Comparison of ENCODE assay signal across 8 cellular contexts in the genomic region with DNA sequence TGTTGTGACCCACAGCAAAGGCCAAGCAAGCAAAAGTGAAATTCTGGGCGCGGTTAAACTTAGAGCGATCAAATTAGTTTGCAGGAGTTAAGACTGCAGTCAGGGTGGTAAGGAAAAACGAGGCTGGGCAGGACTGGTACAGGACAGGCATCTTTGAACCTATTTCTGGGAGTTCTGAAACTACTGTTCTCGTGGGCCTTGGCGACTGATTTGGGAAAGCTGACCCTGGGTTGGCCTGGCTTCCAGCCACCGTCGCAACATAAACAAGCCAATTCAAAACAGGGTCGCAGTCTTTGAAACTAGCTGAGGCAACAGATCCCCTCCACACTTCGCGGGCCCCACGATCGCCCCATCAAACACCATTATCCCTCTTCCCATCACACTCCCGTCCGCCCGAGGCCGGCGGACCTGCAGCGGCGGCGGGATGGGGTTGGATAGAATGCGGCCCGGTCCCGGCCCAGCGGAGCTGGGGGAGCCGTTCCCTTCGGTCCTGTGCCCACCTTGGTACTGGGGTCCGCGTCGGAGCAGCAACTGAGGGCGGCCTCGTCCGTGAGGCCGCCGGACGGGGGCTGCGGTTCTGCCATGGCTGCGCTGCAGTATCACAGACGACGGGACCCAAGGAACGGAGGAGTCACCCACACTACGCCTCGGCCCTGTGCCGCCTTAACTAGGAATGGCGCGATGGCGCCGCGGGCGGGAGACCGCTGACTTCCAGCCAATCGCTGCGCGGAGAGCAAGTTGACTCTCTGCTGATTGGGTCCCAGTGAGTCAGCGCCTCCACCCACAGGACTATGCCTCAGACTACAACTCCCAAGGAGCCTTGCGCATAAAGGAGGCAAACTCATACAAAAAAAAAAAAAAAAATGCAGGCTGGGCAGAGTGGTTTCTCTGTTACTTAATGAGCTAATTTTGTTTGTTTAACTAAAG. TPM values are rescaled to one million over a fixed set of nuclear protein-coding genes. Genes with fewer than 3 reads are reported as not detected.
DNase-seq lines count a peak whose midpoint lies in the region; ATAC-seq, FAIRE-seq and TF ChIP-seq lines count a peak whose summit lies in the region.

A gene (minus strand): TSS at position 675 of the 927 bp plus-strand sequence. CDS start 91 bp downstream, at position 584.

- peak within 1 kb of the TSS; percentile 62 for H3K27ac Mint-ChIP-seq in endothelial cell (ENCODE audit: unreplicated experiment)
- peak within 1 kb of the TSS; percentile 93 for H3K27ac Mint-ChIP-seq in mesothelial cell of epicardium

- POLR2A ChIA-PET in OCI-LY7 (lab: Charles Lee): interaction anchor here (0.6 to 1.4 kb wide), 18 partner anchors 13 to 1268 kb away, joined by 3 to 7 read pairs (median 4); no protein-coding TSS in a partner anchor

- H3K9me3 ChIP-seq in OCI-LY7 (ENCODE audit: low read length): peaks cover 16% of the 10 kb centered on the region

- peak; percentile 95 for DNase-seq in D721Med (ENCODE audit: insufficient read length, low spot score)
- peak; percentile 91 for DNase-seq in HuH-7.5 (ENCODE audit: low spot score)
- DNase-seq in OCI-LY7 (ENCODE audit: low spot score): peak; percentile 98
- peak; percentile 88 for DNase-seq in activated T-cell treated with anti-CD3 and anti-CD28 coated beads for 1 hour (ENCODE audit: low read depth)
- DNase-seq in endothelial cell (ENCODE audit: low spot score): peak; percentile 94
- peak; percentile 94 for DNase-seq in mesothelial cell of epicardium (ENCODE audit: low spot score in 2 of 2, unreplicated experiment in 2 of 2)
- DNase-seq in stimulated activated CD8-positive, alpha-beta memory T cell treated with anti-CD3 and anti-CD28 coated beads, Interleukin-15, amount 100 ng/mL, for 48 hours (ENCODE audit: low read depth in 2 of 2): peak; percentile 96 to 97

- H3K27ac ChIP-seq in OCI-LY7 (ENCODE audit: low read depth, low read length, poor library complexity, severe bottlenecking): peak within 1 kb of the TSS; percentile 32

- peaks cover 16% of the 10 kb centered on the region for H3K36me3 Mint-ChIP-seq in endothelial cell (ENCODE audit: low read depth, unreplicated experiment)
- H3K36me3 Mint-ChIP-seq in mesothelial cell of epicardium: peaks cover 37% of the 10 kb centered on the region

- peaks cover 36% of the 10 kb centered on the region for H3K36me3 ChIP-seq in OCI-LY7 (ENCODE audit: insufficient read depth, low read length)

- TF ChIP-seq CTCF in D721Med (IDR thresholded peaks at IDR 0.05; ENCODE audit: insufficient read depth, missing control alignments) (no peak), OCI-LY7 (conservative IDR thresholded peaks at IDR 0.05; ENCODE audit: low read length) (no peak), endothelial cell (IDR thresholded peaks at IDR 0.05; ENCODE audit: unreplicated experiment) (no peak), mesothelial cell of epicardium (IDR thresholded peaks at IDR 0.05; ENCODE audit: unreplicated experiment) (no peak)

- H3K9me3 Mint-ChIP-seq in endothelial cell (ENCODE audit: unreplicated experiment) (peaks cover 6% of the 10 kb centered on the region), mesothelial cell of epicardium (peaks cover 28% of the 10 kb centered on the region)

- no peaks in the 10 kb centered on the region for H3K9me2 ChIP-seq in OCI-LY7 (ENCODE audit: insufficient read depth, low read length)

- H3K4me3 ChIP-seq in OCI-LY7 (ENCODE audit: low read depth, low read length, poor library complexity, severe bottlenecking): peak within 1 kb of the TSS; percentile 86

- CTCF ChIA-PET in OCI-LY7 (lab: Charles Lee; ENCODE audit: unreplicated experiment): interaction anchor here (0.6 kb wide), 1 partner anchor 200 kb away, joined by 4 read pairs; no protein-coding TSS in a partner anchor

- H3K4me1 Mint-ChIP-seq in endothelial cell (ENCODE audit: unreplicated experiment) (peaks cover 6% of the 10 kb centered on the region), mesothelial cell of epicardium (peaks cover 18% of the 10 kb centered on the region)

- H2AFZ ChIP-seq in OCI-LY7 (ENCODE audit: low read length): peak within 1 kb of the TSS; percentile 91

- peak within 1 kb of the TSS; percentile 71 for H3K4me2 ChIP-seq in OCI-LY7 (ENCODE audit: low read length)

- H3K79me2 ChIP-seq in OCI-LY7 (ENCODE audit: insufficient read depth, low read depth, low read length): peaks cover 42% of the 10 kb centered on the region

- no peak for FAIRE-seq in D721Med (lab: Jason Lieb, UNC)

- H3K27me3 Mint-ChIP-seq in endothelial cell (ENCODE audit: unreplicated experiment): no peaks in the 10 kb centered on the region
- peaks cover 7% of the 10 kb centered on the region for H3K27me3 Mint-ChIP-seq in mesothelial cell of epicardium (ENCODE audit: low read depth)

- no peaks in the 10 kb centered on the region for H4K20me1 ChIP-seq in OCI-LY7 (ENCODE audit: insufficient read depth, low read length)

- H3K4me3 Mint-ChIP-seq in endothelial cell (ENCODE audit: unreplicated experiment) (peak within 1 kb of the TSS; percentile 93), mesothelial cell of epicardium (peak within 1 kb of the TSS; percentile 77)

- intact Hi-C loops in OCI-LY7 (cut with micrococcal nuclease; ENCODE audit: unreplicated experiment): loop anchor here (5.0 kb wide), 2 partner anchors 65 to 410 kb away; a partner anchor contains a TSS

- no TSS peak for BruUV-seq in OCI-LY7 (replicated peaks; lab: Mats Ljungman, UMichigan)

- ATAC-seq in GM21526 (IDR thresholded peaks at IDR 0.05; ENCODE audit: low FRiP score, unreplicated experiment): peak; percentile 97

- H3K4me1 ChIP-seq in OCI-LY7 (ENCODE audit: insufficient read depth, low read length, poor library complexity, severe bottlenecking): peaks cover 12% of the 10 kb centered on the region

RNA-seq across cellular contexts. Expression of the gene that starts here (rescaled TPM):
- 93.2 and 97.1 TPM in 2 replicates for total RNA-seq in OCI-LY7 (2014; rRNA removed; shearing (Covaris generic))
- total RNA-seq in OCI-LY7 (2022) (87.6 and 92.2 TPM in 2 replicates), endothelial cell (ENCODE audit: unreplicated experiment) (83.6 TPM), mesothelial cell of epicardium (86.2 to 90.4 TPM (median 89.5 TPM) in 3 replicates)

Comparison
In these comparisons a context has a peak if more than half of its experiments do, and no peak if none do; other contexts are left out.
1. Peak in every context shown above with its lines: DNase-seq, ATAC-seq, H3K4me3 ChIP-seq and H3K27ac ChIP-seq.